1 cellular context compared by ENCODE assay signal in the genomic region with DNA sequence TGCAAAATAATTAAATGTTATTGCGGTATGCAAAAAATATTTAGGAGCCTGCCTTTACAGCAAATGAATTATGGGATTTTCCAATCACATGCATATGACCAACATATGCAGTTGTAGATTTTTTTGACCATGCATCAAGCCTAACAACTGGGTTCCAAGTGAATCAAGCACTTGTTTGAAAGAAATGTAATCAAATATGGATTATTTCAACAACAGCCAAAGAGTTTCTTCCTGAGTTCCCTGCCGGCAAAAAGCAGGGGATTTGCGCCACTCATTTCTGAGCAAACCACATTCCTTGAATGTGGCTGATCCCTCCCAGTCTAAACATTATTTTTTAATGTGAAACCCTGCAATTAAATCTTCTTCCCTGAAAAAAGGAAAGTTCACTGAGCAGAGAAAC.
TF ChIP-seq lines count a peak whose summit lies in the region.

No MANE protein-coding gene starts in this region.

TF ChIP-seq in IMR-90, 13 proteins besides CTCF, POLR2A, EP300 and RAD21:
- no peak for TF ChIP-seq MXI1 (IDR thresholded peaks at IDR 0.05; ENCODE audit: borderline replicate concordance, low read depth, low read length)
- TF ChIP-seq FOS (IDR thresholded peaks at IDR 0.05; ENCODE audit: low read depth, low read length), result no peak
- no peak for TF ChIP-seq BHLHE40 (IDR thresholded peaks at IDR 0.05; ENCODE audit: low read depth, low read length)
- TF ChIP-seq, protein P1, sequence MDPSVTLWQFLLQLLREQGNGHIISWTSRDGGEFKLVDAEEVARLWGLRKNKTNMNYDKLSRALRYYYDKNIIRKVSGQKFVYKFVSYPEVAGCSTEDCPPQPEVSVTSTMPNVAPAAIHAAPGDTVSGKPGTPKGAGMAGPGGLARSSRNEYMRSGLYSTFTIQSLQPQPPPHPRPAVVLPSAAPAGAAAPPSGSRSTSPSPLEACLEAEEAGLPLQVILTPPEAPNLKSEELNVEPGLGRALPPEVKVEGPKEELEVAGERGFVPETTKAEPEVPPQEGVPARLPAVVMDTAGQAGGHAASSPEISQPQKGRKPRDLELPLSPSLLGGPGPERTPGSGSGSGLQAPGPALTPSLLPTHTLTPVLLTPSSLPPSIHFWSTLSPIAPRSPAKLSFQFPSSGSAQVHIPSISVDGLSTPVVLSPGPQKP (IDR thresholded peaks at IDR 0.05; ENCODE audit: borderline replicate concordance, low read depth, low read length), result no peak
- TF ChIP-seq RCOR1 (IDR thresholded peaks at IDR 0.05; ENCODE audit: insufficient replicate concordance, low read length), result no peak
- no peak for TF ChIP-seq NFE2L2 (IDR thresholded peaks at IDR 0.05; ENCODE audit: low read depth, low read length)
- TF ChIP-seq, protein P2, sequence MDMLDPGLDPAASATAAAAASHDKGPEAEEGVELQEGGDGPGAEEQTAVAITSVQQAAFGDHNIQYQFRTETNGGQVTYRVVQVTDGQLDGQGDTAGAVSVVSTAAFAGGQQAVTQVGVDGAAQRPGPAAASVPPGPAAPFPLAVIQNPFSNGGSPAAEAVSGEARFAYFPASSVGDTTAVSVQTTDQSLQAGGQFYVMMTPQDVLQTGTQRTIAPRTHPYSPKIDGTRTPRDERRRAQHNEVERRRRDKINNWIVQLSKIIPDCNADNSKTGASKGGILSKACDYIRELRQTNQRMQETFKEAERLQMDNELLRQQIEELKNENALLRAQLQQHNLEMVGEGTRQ (IDR thresholded peaks at IDR 0.05; ENCODE audit: low read depth, low read length), result no peak
- no peak for TF ChIP-seq CHD1 (IDR thresholded peaks at IDR 0.05; ENCODE audit: low read depth, low read length)
- no peak for TF ChIP-seq RFX5 (IDR thresholded peaks at IDR 0.05; ENCODE audit: low read depth, low read length)
- no peak for TF ChIP-seq CEBPB (IDR thresholded peaks at IDR 0.05; ENCODE audit: low read depth, low read length)
- no peak for TF ChIP-seq SMC3 (IDR thresholded peaks at IDR 0.05; ENCODE audit: low read depth, low read length)
- TF ChIP-seq MAFK (IDR thresholded peaks at IDR 0.05; ENCODE audit: low read depth, low read length), result no peak
- no peak for TF ChIP-seq MAZ (IDR thresholded peaks at IDR 0.05; ENCODE audit: borderline replicate concordance, low read depth, low read length)
